14 cellular contexts compared by ENCODE assay signal in genomic region chr1:54904476-54905048, GRCh38. TPM values are rescaled to one million over a fixed set of nuclear protein-coding genes. Genes with fewer than 3 reads are reported as not detected.
DNase-seq lines count a peak whose midpoint lies in the region; ATAC-seq and TF ChIP-seq lines count a peak whose summit lies in the region.
"Had no signal": no experiment of that assay in that cellular context is flagged by ENCODE, and none has a peak within 500 bp of the region (broad histone marks: within the 10 kb centered on the region; RNA-seq: fewer than 3 reads in every experiment).

No MANE protein-coding gene starts in this region.

- peaks cover 5% of the 10 kb centered on the region for H3K27me3 Mint-ChIP-seq in glutamatergic neuron (ENCODE audit: unreplicated experiment)
- H3K27me3 Mint-ChIP-seq: stimulated activated naive CD8-positive, alpha-beta T cell treated with anti-CD3 and anti-CD28 coated beads, Interleukin-15, amount 100 ng/mL, for 72 hours had no signal

- ATAC-seq in RWPE2 (ENCODE audit: low read depth): peak; percentile 95
- ATAC-seq: stimulated activated naive CD8-positive, alpha-beta T cell treated with anti-CD3 and anti-CD28 coated beads, Interleukin-15, amount 100 ng/mL, for 72 hours had no signal

- H3K9me3 ChIP-seq in RWPE2 (ENCODE audit: severe bottlenecking) (no peaks in the 10 kb centered on the region), esophagus squamous epithelium (no peaks in the 10 kb centered on the region)
- H3K9me3 ChIP-seq: ascending aorta had no signal

- H3K27me3 ChIP-seq in RWPE2 (ENCODE audit: insufficient read depth, poor library complexity, severe bottlenecking) (no peaks in the 10 kb centered on the region), esophagus squamous epithelium (no peaks in the 10 kb centered on the region)
- H3K27me3 ChIP-seq: ascending aorta had no signal

- H3K4me3 ChIP-seq in RWPE2 (ENCODE audit: severe bottlenecking) (no peak overlapping the region), esophagus squamous epithelium (no peak overlapping the region), skeletal muscle cell (ENCODE audit: low read depth, low read length) (no peak overlapping the region)
- H3K4me3 ChIP-seq: ascending aorta had no signal

- TF ChIP-seq POLR2A in esophagus squamous epithelium (IDR thresholded peaks at IDR 0.05): no peak

- H3K36me3 Mint-ChIP-seq in glutamatergic neuron (ENCODE audit: unreplicated experiment): no peaks in the 10 kb centered on the region

- peak overlapping the region; percentile 81 for H3K27ac ChIP-seq in RWPE2 (ENCODE audit: poor library complexity, severe bottlenecking)
- peak overlapping the region; percentile 17 to 69 (median 43) for H3K27ac ChIP-seq in esophagus squamous epithelium
- H3K27ac ChIP-seq: ascending aorta had no signal

- H3K4me1 ChIP-seq in RWPE2 (ENCODE audit: insufficient read depth, poor library complexity, severe bottlenecking) (peaks cover 21% of the 10 kb centered on the region), esophagus squamous epithelium (peaks cover 0 to 34% (median 5%) of the 10 kb centered on the region in 3 donors)
- H3K4me1 ChIP-seq: ascending aorta had no signal

- peaks cover 5% of the 10 kb centered on the region for H3K4me1 Mint-ChIP-seq in glutamatergic neuron (ENCODE audit: low read depth, unreplicated experiment)
- H3K4me1 Mint-ChIP-seq: stimulated activated naive CD8-positive, alpha-beta T cell treated with anti-CD3 and anti-CD28 coated beads, Interleukin-15, amount 100 ng/mL, for 72 hours had no signal

- intact Hi-C loops in esophagus squamous epithelium (cut with DNase I): no loop called here

- peak; percentile 74 for DNase-seq in HCEC 1CT
- DNase-seq in RWPE2 (ENCODE audit: low spot score): no peak
- DNase-seq in esophagus squamous epithelium (lab: John Stamatoyannopoulos, UW): no peak
- DNase-seq in skeletal muscle cell (ENCODE audit: low read depth): peak; percentile 43
- DNase-seq in HPDE6-E6E7 (ENCODE audit: extremely low spot score): no peak
- no peak for DNase-seq in NCI-H526 treated with DMSO at 0.1 percent for 48 hours (lab: John Stamatoyannopoulos, UW)
- DNase-seq in glutamatergic neuron: no peak
- DNase-seq: DMS79 treated with DMSO at 0.1 percent for 48 hours; NCI-H1694; occipital lobe; stimulated activated CD4-positive, alpha-beta T cell treated with anti-CD3 and anti-CD28 coated beads, Interleukin-4, amount 100 ng/mL, for 1 hour; stimulated activated naive CD8-positive, alpha-beta T cell treated with anti-CD3 and anti-CD28 coated beads, Interleukin-15, amount 100 ng/mL, for 72 hours; T1000 had no signal

- H3K27ac Mint-ChIP-seq in glutamatergic neuron (ENCODE audit: unreplicated experiment): no peak overlapping the region
- H3K27ac Mint-ChIP-seq: stimulated activated naive CD8-positive, alpha-beta T cell treated with anti-CD3 and anti-CD28 coated beads, Interleukin-15, amount 100 ng/mL, for 72 hours had no signal

- H3K4me3 Mint-ChIP-seq in glutamatergic neuron (ENCODE audit: unreplicated experiment): no peak overlapping the region
- H3K4me3 Mint-ChIP-seq: stimulated activated naive CD8-positive, alpha-beta T cell treated with anti-CD3 and anti-CD28 coated beads, Interleukin-15, amount 100 ng/mL, for 72 hours had no signal

- H3K36me3 ChIP-seq in RWPE2 (ENCODE audit: low read depth) (no peaks in the 10 kb centered on the region), esophagus squamous epithelium (no peaks in the 10 kb centered on the region)
- H3K36me3 ChIP-seq: ascending aorta had no signal

- no peaks in the 10 kb centered on the region for H3K9me3 Mint-ChIP-seq in glutamatergic neuron (ENCODE audit: unreplicated experiment)
- H3K9me3 Mint-ChIP-seq: stimulated activated naive CD8-positive, alpha-beta T cell treated with anti-CD3 and anti-CD28 coated beads, Interleukin-15, amount 100 ng/mL, for 72 hours had no signal

- WGBS in esophagus squamous epithelium, 2 donors: 28 to 34% methylated on average over 2 of the region's 2 CpGs

- no peak for TF ChIP-seq CTCF in RWPE2 (IDR thresholded peaks at IDR 0.05; ENCODE audit: poor library complexity, severe bottlenecking)
- no peak for TF ChIP-seq CTCF in esophagus squamous epithelium (IDR thresholded peaks at IDR 0.05)
- no peak for TF ChIP-seq CTCF in glutamatergic neuron (IDR thresholded peaks at IDR 0.05; ENCODE audit: partially characterized antibody, unreplicated experiment)

RNA-seq across cellular contexts. Expression of gene DHCR24, which starts 17.6 kb away (rescaled TPM):
- total RNA-seq in esophagus squamous epithelium (100 to 1,000 TPM; 285 to 499 (median 340) TPM), glutamatergic neuron (ENCODE audit: unreplicated experiment) (284 TPM)

Comparison
In these comparisons a context has a peak if more than half of its experiments do, and no peak if none do; other contexts are left out.
1. DNase-seq: peak in HCEC 1CT (single experiment) and skeletal muscle cell (single experiment); none in RWPE2 (single experiment), esophagus squamous epithelium (single experiment), HPDE6-E6E7 (single experiment), NCI-H526 treated with DMSO at 0.1 percent for 48 hours (single experiment) and glutamatergic neuron (single experiment).